Comparison of ENCODE assay signal across 1 cellular context in the genomic region with DNA sequence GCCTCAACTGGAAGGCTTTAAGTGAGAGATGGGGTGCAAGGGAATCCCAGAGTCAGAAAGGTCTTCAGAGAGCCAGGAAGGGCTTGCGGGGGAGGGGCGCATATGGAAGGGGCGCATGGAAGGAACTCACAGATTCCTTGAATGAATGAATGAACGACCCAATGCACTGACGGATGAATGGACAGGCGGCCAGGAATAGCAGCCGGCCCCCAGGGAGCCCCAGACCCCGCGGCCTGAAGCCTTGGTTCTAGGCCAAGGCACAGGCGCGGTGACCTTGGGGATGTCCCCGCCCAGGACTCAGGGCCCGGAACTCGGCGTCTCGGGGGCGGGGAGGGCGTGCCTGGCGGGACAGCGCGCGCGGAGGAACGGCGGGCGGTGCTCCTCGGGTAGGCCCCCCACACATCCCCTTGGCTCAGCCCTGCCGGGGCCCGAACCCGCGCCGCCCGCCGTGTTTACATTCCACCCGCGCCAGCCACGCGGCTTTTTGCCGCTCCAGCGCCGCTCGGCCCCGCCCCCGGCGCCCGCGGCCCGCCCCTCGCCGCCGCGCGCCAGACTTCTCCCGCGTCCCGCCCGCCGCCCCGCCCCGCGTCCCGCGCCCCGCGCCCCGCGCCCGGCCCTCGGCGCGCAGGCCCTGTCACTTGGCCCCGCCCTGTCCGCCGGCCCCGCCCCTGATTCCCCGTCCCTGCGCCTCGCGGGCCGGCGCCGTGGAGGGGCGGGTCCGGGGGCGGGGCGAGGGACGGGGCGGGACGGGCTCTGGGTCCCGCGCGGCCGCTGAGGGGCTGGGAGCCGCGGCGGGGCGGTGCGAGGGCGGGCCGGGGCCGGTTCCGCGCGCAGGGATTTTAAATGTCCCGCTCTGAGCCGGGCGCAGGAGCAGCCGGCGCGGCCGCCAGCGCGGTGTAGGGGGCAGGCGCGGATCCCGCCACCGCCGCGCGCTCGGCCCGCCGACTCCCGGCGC.
TF ChIP-seq lines count a peak whose summit lies in the region.

Gene CCNE1, plus strand, starts transcription at position 867 of the 955 bp plus-strand sequence. CDS start 565 bp downstream, outside the sequence.

TF ChIP-seq in HepG2, 621 proteins besides CTCF, POLR2A, EP300 and RAD21 (continued from another document and continues in another):
- no peak for TF ChIP-seq ZBTB43 (CRISPR knock-in tag; conservative IDR thresholded peaks at IDR 0.05)
- no peak for TF ChIP-seq TCF7L2 (IDR thresholded peaks at IDR 0.05; ENCODE audit: low read depth, low read length)
- TF ChIP-seq, protein P1, sequence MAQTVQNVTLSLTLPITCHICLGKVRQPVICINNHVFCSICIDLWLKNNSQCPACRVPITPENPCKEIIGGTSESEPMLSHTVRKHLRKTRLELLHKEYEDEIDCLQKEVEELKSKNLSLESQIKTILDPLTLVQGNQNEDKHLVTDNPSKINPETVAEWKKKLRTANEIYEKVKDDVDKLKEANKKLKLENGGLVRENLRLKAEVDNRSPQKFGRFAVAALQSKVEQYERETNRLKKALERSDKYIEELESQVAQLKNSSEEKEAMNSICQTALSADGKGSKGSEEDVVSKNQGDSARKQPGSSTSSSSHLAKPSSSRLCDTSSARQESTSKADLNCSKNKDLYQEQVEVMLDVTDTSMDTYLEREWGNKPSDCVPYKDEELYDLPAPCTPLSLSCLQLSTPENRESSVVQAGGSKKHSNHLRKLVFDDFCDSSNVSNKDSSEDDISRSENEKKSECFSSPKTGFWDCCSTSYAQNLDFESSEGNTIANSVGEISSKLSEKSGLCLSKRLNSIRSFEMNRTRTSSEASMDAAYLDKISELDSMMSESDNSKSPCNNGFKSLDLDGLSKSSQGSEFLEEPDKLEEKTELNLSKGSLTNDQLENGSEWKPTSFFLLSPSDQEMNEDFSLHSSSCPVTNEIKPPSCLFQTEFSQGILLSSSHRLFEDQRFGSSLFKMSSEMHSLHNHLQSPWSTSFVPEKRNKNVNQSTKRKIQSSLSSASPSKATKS (CRISPR knock-in tag; IDR thresholded peaks at IDR 0.05) = no peak
- no peak for TF ChIP-seq RERE (CRISPR knock-in tag; IDR thresholded peaks at IDR 0.05; ENCODE audit: low read depth)
- TF ChIP-seq SMAD9 (CRISPR knock-in tag; IDR thresholded peaks at IDR 0.05) = no peak
- no peak for TF ChIP-seq PPARG (CRISPR knock-in tag; conservative IDR thresholded peaks at IDR 0.05)
- TF ChIP-seq, protein P2, sequence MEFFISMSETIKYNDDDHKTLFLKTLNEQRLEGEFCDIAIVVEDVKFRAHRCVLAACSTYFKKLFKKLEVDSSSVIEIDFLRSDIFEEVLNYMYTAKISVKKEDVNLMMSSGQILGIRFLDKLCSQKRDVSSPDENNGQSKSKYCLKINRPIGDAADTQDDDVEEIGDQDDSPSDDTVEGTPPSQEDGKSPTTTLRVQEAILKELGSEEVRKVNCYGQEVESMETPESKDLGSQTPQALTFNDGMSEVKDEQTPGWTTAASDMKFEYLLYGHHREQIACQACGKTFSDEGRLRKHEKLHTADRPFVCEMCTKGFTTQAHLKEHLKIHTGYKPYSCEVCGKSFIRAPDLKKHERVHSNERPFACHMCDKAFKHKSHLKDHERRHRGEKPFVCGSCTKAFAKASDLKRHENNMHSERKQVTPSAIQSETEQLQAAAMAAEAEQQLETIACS (CRISPR knock-in tag; IDR thresholded peaks at IDR 0.05) = no peak
- TF ChIP-seq ZNF629 (CRISPR knock-in tag; conservative IDR thresholded peaks at IDR 0.05) = no peak
- no peak for TF ChIP-seq RARA (CRISPR knock-in tag; IDR thresholded peaks at IDR 0.05)
- no peak for TF ChIP-seq ZSCAN31 (CRISPR knock-in tag; IDR thresholded peaks at IDR 0.05; ENCODE audit: low read depth)
- TF ChIP-seq YY1 (IDR thresholded peaks at IDR 0.05; ENCODE audit: insufficient read depth, insufficient replicate concordance, low read depth, low read length) = no peak
- no peak for TF ChIP-seq RBM22 (optimal IDR thresholded peaks at IDR 0.05; ENCODE audit: low read length)
- no peak for TF ChIP-seq DNMT3B (CRISPR knock-in tag; conservative IDR thresholded peaks at IDR 0.05)
- TF ChIP-seq MIER2 (CRISPR knock-in tag; IDR thresholded peaks at IDR 0.05) = no peak
- TF ChIP-seq ADNP (CRISPR knock-in tag; IDR thresholded peaks at IDR 0.05) = 0 out of 2 replicates have a peak, but pooled peaks have one; percentile 31
- TF ChIP-seq, protein P3, sequence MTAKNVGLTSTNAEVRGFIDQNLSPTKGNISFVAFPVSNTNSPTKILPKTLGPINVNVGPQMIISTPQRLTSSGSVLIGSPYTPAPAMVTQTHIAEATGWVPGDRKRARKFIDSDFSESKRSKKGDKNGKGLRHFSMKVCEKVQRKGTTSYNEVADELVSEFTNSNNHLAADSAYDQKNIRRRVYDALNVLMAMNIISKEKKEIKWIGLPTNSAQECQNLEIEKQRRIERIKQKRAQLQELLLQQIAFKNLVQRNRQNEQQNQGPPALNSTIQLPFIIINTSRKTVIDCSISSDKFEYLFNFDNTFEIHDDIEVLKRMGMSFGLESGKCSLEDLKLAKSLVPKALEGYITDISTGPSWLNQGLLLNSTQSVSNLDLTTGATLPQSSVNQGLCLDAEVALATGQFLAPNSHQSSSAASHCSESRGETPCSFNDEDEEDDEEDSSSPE (CRISPR knock-in tag; IDR thresholded peaks at IDR 0.05) = peak; percentile 85
- TF ChIP-seq, protein P4, sequence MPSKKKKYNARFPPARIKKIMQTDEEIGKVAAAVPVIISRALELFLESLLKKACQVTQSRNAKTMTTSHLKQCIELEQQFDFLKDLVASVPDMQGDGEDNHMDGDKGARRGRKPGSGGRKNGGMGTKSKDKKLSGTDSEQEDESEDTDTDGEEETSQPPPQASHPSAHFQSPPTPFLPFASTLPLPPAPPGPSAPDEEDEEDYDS (CRISPR knock-in tag; IDR thresholded peaks at IDR 0.05) = no peak
- TF ChIP-seq HNRNPH1 (optimal IDR thresholded peaks at IDR 0.05; ENCODE audit: low read depth, low read length) = no peak
- TF ChIP-seq HNRNPLL (IDR thresholded peaks at IDR 0.05; ENCODE audit: low read depth, low read length, poor library complexity, severe bottlenecking) = no peak
- no peak for TF ChIP-seq NCOA5 (CRISPR knock-in tag; IDR thresholded peaks at IDR 0.05)
- TF ChIP-seq, protein P5, sequence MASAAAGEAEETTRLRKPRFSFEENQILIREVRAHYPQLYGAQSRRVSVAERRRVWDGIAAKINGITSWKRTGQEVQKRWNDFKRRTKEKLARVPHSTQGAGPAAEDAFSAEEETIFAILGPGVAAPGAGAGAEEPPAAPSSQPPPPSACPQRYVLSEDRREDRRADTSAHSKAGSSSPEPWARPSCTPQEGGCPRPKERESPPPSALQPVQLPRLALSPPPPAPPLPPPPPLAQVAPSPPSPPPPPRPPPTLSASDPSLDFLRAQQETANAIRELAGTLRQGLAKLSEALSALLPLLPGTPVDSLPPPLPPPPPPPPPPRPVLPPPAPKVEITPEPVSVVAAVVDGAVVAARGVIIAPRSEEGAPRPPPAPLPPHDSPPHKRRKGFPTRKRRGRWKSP (CRISPR knock-in tag; IDR thresholded peaks at IDR 0.05) = no peak
- no peak for TF ChIP-seq ZNF496 (CRISPR knock-in tag; IDR thresholded peaks at IDR 0.05; ENCODE audit: insufficient replicate concordance)
- no peak for TF ChIP-seq ZNF33B (CRISPR knock-in tag; IDR thresholded peaks at IDR 0.05)
- peak; percentile 73; the same call in 1 of the 2 replicates for TF ChIP-seq GABPB1 (CRISPR knock-in tag; IDR thresholded peaks at IDR 0.05)
- TF ChIP-seq ARNTL (CRISPR knock-in tag; IDR thresholded peaks at IDR 0.05) = 0 out of 2 replicates have a peak, but pooled peaks have one; percentile 23
- TF ChIP-seq, protein P6, sequence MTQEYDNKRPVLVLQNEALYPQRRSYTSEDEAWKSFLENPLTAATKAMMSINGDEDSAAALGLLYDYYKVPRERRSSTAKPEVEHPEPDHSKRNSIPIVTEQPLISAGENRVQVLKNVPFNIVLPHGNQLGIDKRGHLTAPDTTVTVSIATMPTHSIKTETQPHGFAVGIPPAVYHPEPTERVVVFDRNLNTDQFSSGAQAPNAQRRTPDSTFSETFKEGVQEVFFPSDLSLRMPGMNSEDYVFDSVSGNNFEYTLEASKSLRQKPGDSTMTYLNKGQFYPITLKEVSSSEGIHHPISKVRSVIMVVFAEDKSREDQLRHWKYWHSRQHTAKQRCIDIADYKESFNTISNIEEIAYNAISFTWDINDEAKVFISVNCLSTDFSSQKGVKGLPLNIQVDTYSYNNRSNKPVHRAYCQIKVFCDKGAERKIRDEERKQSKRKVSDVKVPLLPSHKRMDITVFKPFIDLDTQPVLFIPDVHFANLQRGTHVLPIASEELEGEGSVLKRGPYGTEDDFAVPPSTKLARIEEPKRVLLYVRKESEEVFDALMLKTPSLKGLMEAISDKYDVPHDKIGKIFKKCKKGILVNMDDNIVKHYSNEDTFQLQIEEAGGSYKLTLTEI (CRISPR knock-in tag; conservative IDR thresholded peaks at IDR 0.05) = no peak
- no peak for TF ChIP-seq ZNF414 (CRISPR knock-in tag; IDR thresholded peaks at IDR 0.05)
- TF ChIP-seq HNRNPUL1 (IDR thresholded peaks at IDR 0.05; ENCODE audit: low read depth, low read length) = no peak
- TF ChIP-seq HMGXB4 (CRISPR knock-in tag; IDR thresholded peaks at IDR 0.05; ENCODE audit: borderline replicate concordance in 1 of 2, low read depth in 1 of 2) = 0 out of 4 replicates have a peak, but pooled peaks of 1 of the 2 experiments have one; percentile 32
- no peak for TF ChIP-seq ZSCAN20 (CRISPR knock-in tag; IDR thresholded peaks at IDR 0.05; ENCODE audit: borderline replicate concordance)
- no peak for TF ChIP-seq ARNT (IDR thresholded peaks at IDR 0.05)
- peak; percentile 65 for TF ChIP-seq ZFY (CRISPR knock-in tag; IDR thresholded peaks at IDR 0.05)
- TF ChIP-seq SOX6 (IDR thresholded peaks at IDR 0.05) = no peak
- TF ChIP-seq SOX6 (CRISPR knock-in tag; IDR thresholded peaks at IDR 0.05) = no peak
- no peak for TF ChIP-seq ZBTB7A (CRISPR knock-in tag; IDR thresholded peaks at IDR 0.05)
- TF ChIP-seq HMGA1 (CRISPR knock-in tag; conservative IDR thresholded peaks at IDR 0.05) = no peak
- TF ChIP-seq SYNCRIP (IDR thresholded peaks at IDR 0.05; ENCODE audit: insufficient read depth, low read depth, low read length) = no peak
- TF ChIP-seq ZNF329 (CRISPR knock-in tag; IDR thresholded peaks at IDR 0.05; ENCODE audit: low read depth) = no peak
- TF ChIP-seq PHF8 (CRISPR knock-in tag; IDR thresholded peaks at IDR 0.05) = peak; percentile 58; the same call in 1 of the 2 replicates
- no peak for TF ChIP-seq ZNF501 (CRISPR knock-in tag; IDR thresholded peaks at IDR 0.05)
- no peak for TF ChIP-seq RFX3 (CRISPR knock-in tag; IDR thresholded peaks at IDR 0.05)
- no peak for TF ChIP-seq MBNL3 (CRISPR knock-in tag; conservative IDR thresholded peaks at IDR 0.05)
- no peak for TF ChIP-seq THAP11 (CRISPR knock-in tag; IDR thresholded peaks at IDR 0.05)
- TF ChIP-seq XRCC5 (optimal IDR thresholded peaks at IDR 0.05; ENCODE audit: low read length) = no peak
